Comparison of ENCODE assay signal across 12 cellular contexts in genomic region chr20:32449057-32449889, GRCh38.
DNase-seq lines count a peak whose midpoint lies in the region; ATAC-seq and TF ChIP-seq lines count a peak whose summit lies in the region.
"Had no signal": no experiment of that assay in that cellular context is flagged by ENCODE, and none has a peak within 500 bp of the region (broad histone marks: within the 10 kb centered on the region; RNA-seq: fewer than 3 reads in every experiment).

No MANE protein-coding gene starts in this region.

- no peak overlapping the region for H3K4me3 Mint-ChIP-seq in activated naive CD4-positive, alpha-beta T cell treated with anti-CD3 and anti-CD28 coated beads for 36 hours
- H3K4me3 Mint-ChIP-seq in brain, result peak overlapping the region in 1 of 5 experiments; percentile 31
- H3K4me3 Mint-ChIP-seq: activated T-cell treated with anti-CD3 and anti-CD28 coated beads, Interleukin-2, amount 50 U/mL, for 4 hours had no signal

- H3K9me3 ChIP-seq in muscle layer of colon (ENCODE audit: low read length) (no peaks in the 10 kb centered on the region), suprapubic skin (no peaks in the 10 kb centered on the region)
- H3K9me3 ChIP-seq: gastrocnemius medialis had no signal

- CTCF ChIA-PET in activated naive CD4-positive, alpha-beta T cell treated with anti-CD3 and anti-CD28 coated beads for 36 hours (lab: Charles Lee), result interaction anchor here (0.6 to 1.3 kb wide), 2 partner anchors 12 to 205 kb away, joined by 3 to 5 read pairs; no protein-coding TSS in a partner anchor

- WGBS in suprapubic skin, result 73% methylated on average over 9 of the region's 9 CpGs

- intact Hi-C loops in activated naive CD4-positive, alpha-beta T cell treated with anti-CD3 and anti-CD28 coated beads for 36 hours (cut with micrococcal nuclease), result no loop called here

- no peak for TF ChIP-seq EP300 in suprapubic skin (IDR thresholded peaks at IDR 0.05)

- H3K27me3 Mint-ChIP-seq in activated naive CD4-positive, alpha-beta T cell treated with anti-CD3 and anti-CD28 coated beads for 36 hours (ENCODE audit: low read depth), result no peaks in the 10 kb centered on the region
- H3K27me3 Mint-ChIP-seq in brain, result peaks cover 3% of the 10 kb centered on the region

- H3K4me3 ChIP-seq in muscle layer of colon (ENCODE audit: low read depth in 1 of 2, low read length in 2 of 2) (no peak overlapping the region), suprapubic skin (no peak overlapping the region)
- H3K4me3 ChIP-seq: gastrocnemius medialis had no signal

- H3K4me1 Mint-ChIP-seq in activated naive CD4-positive, alpha-beta T cell treated with anti-CD3 and anti-CD28 coated beads for 36 hours (ENCODE audit: low read depth), result peaks cover 5% of the 10 kb centered on the region
- H3K4me1 Mint-ChIP-seq in brain, result peaks cover 49% of the 10 kb centered on the region

- peak overlapping the region; percentile 55 for H3K27ac ChIP-seq in muscle layer of colon (ENCODE audit: low read depth, low read length)
- H3K27ac ChIP-seq in suprapubic skin, result no peak overlapping the region

- TF ChIP-seq CTCF in brain (conservative IDR thresholded peaks at IDR 0.05) (no peak), suprapubic skin (IDR thresholded peaks at IDR 0.05) (no peak)

- TF ChIP-seq POLR2A in suprapubic skin (IDR thresholded peaks at IDR 0.05), result no peak

- H3K36me3 ChIP-seq in muscle layer of colon (ENCODE audit: insufficient read depth, low read length), result peaks cover 66% of the 10 kb centered on the region
- peaks cover 47% of the 10 kb centered on the region for H3K36me3 ChIP-seq in suprapubic skin

- H3K9me3 Mint-ChIP-seq in activated naive CD4-positive, alpha-beta T cell treated with anti-CD3 and anti-CD28 coated beads for 36 hours, result no peaks in the 10 kb centered on the region
- H3K9me3 Mint-ChIP-seq in brain, result no peaks in the 10 kb centered on the region
- H3K9me3 Mint-ChIP-seq: activated T-cell treated with anti-CD3 and anti-CD28 coated beads, Interleukin-2, amount 50 U/mL, for 4 hours had no signal

- no peak overlapping the region for H3K9ac ChIP-seq in muscle layer of colon (ENCODE audit: low read length)

- DNase-seq in activated naive CD4-positive, alpha-beta T cell treated with anti-CD3 and anti-CD28 coated beads for 36 hours, result no peak
- DNase-seq in activated naive CD4-positive, alpha-beta T cell (lab: John Stamatoyannopoulos, UW), result no peak
- DNase-seq in suprapubic skin (ENCODE audit: low spot score in 2 of 2) (peak; percentile 42 to 57), DMS79 (lab: John Stamatoyannopoulos, UW) (no peak), NCI-H69 (lab: John Stamatoyannopoulos, UW) (no peak)
- DNase-seq: activated T-cell treated with anti-CD3 and anti-CD28 coated beads, Interleukin-2, amount 50 U/mL, for 4 hours; gastrocnemius medialis; NCI-H1694 had no signal

- H3K4me1 ChIP-seq in muscle layer of colon (ENCODE audit: insufficient read depth, low read length) (peaks cover 34% of the 10 kb centered on the region), suprapubic skin (peaks cover 44% of the 10 kb centered on the region)

- peak overlapping the region; percentile 14 for H3K27ac Mint-ChIP-seq in activated naive CD4-positive, alpha-beta T cell treated with anti-CD3 and anti-CD28 coated beads for 36 hours
- H3K27ac Mint-ChIP-seq in brain, result peak overlapping the region; percentile 61 to 96 (median 87)

- no peaks in the 10 kb centered on the region for H3K27me3 ChIP-seq in muscle layer of colon (ENCODE audit: control insufficient read depth in 1 of 2, insufficient read depth in 2 of 2, low read length in 2 of 2)
- H3K27me3 ChIP-seq in suprapubic skin, result no peaks in the 10 kb centered on the region
- H3K27me3 ChIP-seq: gastrocnemius medialis had no signal

- ATAC-seq in HG03095 (IDR thresholded peaks at IDR 0.05; ENCODE audit: unreplicated experiment), result no peak
- ATAC-seq: activated T-cell treated with anti-CD3 and anti-CD28 coated beads, Interleukin-2, amount 50 U/mL, for 4 hours; gastrocnemius medialis; left lobe of liver had no signal

- peaks cover 5% of the 10 kb centered on the region for H3K36me3 Mint-ChIP-seq in activated naive CD4-positive, alpha-beta T cell treated with anti-CD3 and anti-CD28 coated beads for 36 hours (ENCODE audit: low read depth)
- peaks cover 49% of the 10 kb centered on the region for H3K36me3 Mint-ChIP-seq in brain

Comparison
In these comparisons a context has a peak if more than half of its experiments do, and no peak if none do; other contexts are left out.
1. DNase-seq: peak in suprapubic skin (2 of 2); none in activated naive CD4-positive, alpha-beta T cell treated with anti-CD3 and anti-CD28 coated beads for 36 hours (single experiment), activated naive CD4-positive, alpha-beta T cell (0 of 4), DMS79 (single experiment) and NCI-H69 (single experiment).